Comparison of ENCODE assay signal across 21 cellular contexts in the genomic region with DNA sequence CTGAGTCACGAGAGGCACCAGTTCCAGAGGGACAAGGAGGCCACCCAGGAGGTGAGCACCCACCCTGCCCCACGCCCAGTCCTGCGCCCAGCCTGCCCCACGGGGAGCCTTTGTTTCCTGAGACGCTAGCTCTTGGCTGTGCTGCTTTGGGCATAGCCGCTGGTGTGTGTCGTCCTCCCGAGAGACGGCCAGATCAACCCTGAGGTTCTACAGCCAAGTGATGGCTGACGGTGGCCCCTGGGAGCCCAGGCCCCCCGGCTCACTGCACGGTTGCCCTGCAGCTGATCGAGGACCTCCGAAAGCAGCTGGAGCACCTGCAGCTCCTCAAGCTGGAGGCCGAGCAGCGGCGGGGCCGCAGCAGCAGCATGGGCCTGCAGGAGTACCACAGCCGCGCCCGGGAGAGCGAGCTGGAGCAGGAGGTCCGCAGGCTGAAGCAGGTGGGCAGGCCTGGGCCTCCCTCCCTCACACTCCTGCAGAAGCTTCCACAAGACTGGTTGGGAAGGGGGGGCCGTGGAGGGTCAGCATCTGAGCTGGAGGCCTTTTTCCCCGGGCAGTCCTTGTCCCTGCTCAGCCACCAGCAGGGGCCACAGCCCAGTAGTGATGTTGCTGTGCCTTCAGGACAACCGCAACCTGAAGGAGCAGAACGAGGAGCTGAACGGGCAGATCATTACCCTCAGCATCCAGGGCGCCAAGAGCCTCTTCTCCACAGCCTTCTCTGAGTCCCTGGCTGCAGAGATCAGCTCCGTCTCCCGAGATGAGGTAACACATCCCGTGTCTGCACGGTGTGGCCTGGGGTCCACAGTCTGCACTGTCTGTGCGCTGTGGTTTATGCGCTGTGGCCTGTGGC. TPM values are rescaled to one million over a fixed set of nuclear protein-coding genes. Genes with fewer than 3 reads are reported as not detected.
DNase-seq lines count a peak whose midpoint lies in the region; ATAC-seq and TF ChIP-seq lines count a peak whose summit lies in the region.
"Had no signal": no experiment of that assay in that cellular context is flagged by ENCODE, and none has a peak within 500 bp of the region (broad histone marks: within the 10 kb centered on the region; RNA-seq: fewer than 3 reads in every experiment).

No MANE protein-coding gene starts in this region.

- no peak overlapping the region for H3K4me3 Mint-ChIP-seq in activated CD8-positive, alpha-beta memory T cell treated with anti-CD3 and anti-CD28 coated beads, Interleukin-2, amount 10 ng/mL, durations not matched to agents 7 days and 5 days
- peak overlapping the region; percentile 41 for H3K4me3 Mint-ChIP-seq in neural crest cell
- H3K4me3 Mint-ChIP-seq: B cell, GM23338, H9, HFFc6 had no signal

- H3K27me3 Mint-ChIP-seq in activated CD8-positive, alpha-beta memory T cell treated with anti-CD3 and anti-CD28 coated beads, Interleukin-2, amount 10 ng/mL, durations not matched to agents 7 days and 5 days = no peaks in the 10 kb centered on the region
- no peaks in the 10 kb centered on the region for H3K27me3 Mint-ChIP-seq in neural crest cell (ENCODE audit: low read depth)
- H3K27me3 Mint-ChIP-seq: B cell had no signal

- peak overlapping the region; percentile 15 for H3K27ac Mint-ChIP-seq in activated CD8-positive, alpha-beta memory T cell treated with anti-CD3 and anti-CD28 coated beads, Interleukin-2, amount 10 ng/mL, durations not matched to agents 7 days and 5 days
- no peak overlapping the region for H3K27ac Mint-ChIP-seq in neural crest cell (ENCODE audit: unreplicated experiment)
- H3K27ac Mint-ChIP-seq: B cell, GM23338, HFFc6 had no signal

- DNase-seq in activated CD8-positive, alpha-beta memory T cell treated with anti-CD3 and anti-CD28 coated beads, Interleukin-2, amount 10 ng/mL, durations not matched to agents 7 days and 5 days = no peak
- DNase-seq in activated CD8-positive, alpha-beta memory T cell treated with anti-CD3 and anti-CD28 coated beads, Interleukin-2, amount 50 U/mL, for 48 hours = no peak
- DNase-seq in neural crest cell (ENCODE audit: low read depth, low spot score) (no peak), DMS79 treated with DMSO at 0.1 percent for 48 hours (lab: John Stamatoyannopoulos, UW) (no peak)
- DNase-seq: Calu3, DND-41, H9, HFFc6, Karpas-422, NCI-H1092 treated with DMSO at 0.1 percent for 48 hours, NCI-H1436 treated with DMSO at 0.1 percent for 48 hours, NCI-H187 treated with DMSO at 0.1 percent for 48 hours, NCI-H524 treated with DMSO at 0.1 percent for 48 hours, NCI-H774, SIG-M5 had no signal

- POLR2A ChIA-PET in HEK293 (lab: Yijun Ruan, JAX) = interaction anchor here (0.6 to 1.1 kb wide), 2 partner anchors 34 to 128 kb away, joined by 3 to 4 read pairs; no protein-coding TSS in a partner anchor

- H3K4me1 ChIP-seq in HEK293 (ENCODE audit: control insufficient read depth, insufficient read depth, low read length) = no peaks in the 10 kb centered on the region

- H3K36me3 Mint-ChIP-seq in activated CD8-positive, alpha-beta memory T cell treated with anti-CD3 and anti-CD28 coated beads, Interleukin-2, amount 10 ng/mL, durations not matched to agents 7 days and 5 days = no peaks in the 10 kb centered on the region
- peaks cover 2% of the 10 kb centered on the region for H3K36me3 Mint-ChIP-seq in neural crest cell (ENCODE audit: low read depth)

- H3K9me3 Mint-ChIP-seq in activated CD8-positive, alpha-beta memory T cell treated with anti-CD3 and anti-CD28 coated beads, Interleukin-2, amount 10 ng/mL, durations not matched to agents 7 days and 5 days (ENCODE audit: low read depth) = no peaks in the 10 kb centered on the region
- H3K9me3 Mint-ChIP-seq in neural crest cell = no peaks in the 10 kb centered on the region
- H3K9me3 Mint-ChIP-seq: GM23338, H9, HFFc6 had no signal

- H3K9me3 ChIP-seq in HEK293 (ENCODE audit: control insufficient read depth, insufficient read depth, low read depth, low read length) = no peaks in the 10 kb centered on the region

- CTCF ChIA-PET in activated CD8-positive, alpha-beta memory T cell treated with anti-CD3 and anti-CD28 coated beads, Interleukin-2, amount 10 ng/mL, durations not matched to agents 7 days and 5 days (lab: Charles Lee) = no interaction called here
- CTCF ChIA-PET in HEK293 (lab: Yijun Ruan, JAX) = interaction anchor here (0.8 to 1.3 kb wide), 2 partner anchors 29 to 57 kb away, joined by 3 read pairs; no protein-coding TSS in a partner anchor

- ATAC-seq in activated CD8-positive, alpha-beta memory T cell treated with anti-CD3 and anti-CD28 coated beads, Interleukin-2, amount 10 ng/mL, durations not matched to agents 7 days and 5 days = no peak
- ATAC-seq in GM18520 (IDR thresholded peaks at IDR 0.05; ENCODE audit: unreplicated experiment) = no peak

- no peak overlapping the region for H3K4me3 ChIP-seq in HEK293 (ENCODE audit: low read depth, low read length)
- H3K4me3 ChIP-seq: GM23338, SK-N-MC had no signal

- H3K27ac ChIP-seq in HEK293 (ENCODE audit: extremely low read depth, low read depth, low read length) = no peak overlapping the region
- H3K27ac ChIP-seq: 22Rv1, SK-N-MC had no signal

- peaks cover 0 to 50% of the 10 kb centered on the region in 2 experiments; a peak in 2 of 3 replicates for H3K36me3 ChIP-seq in HEK293 (ENCODE audit: control insufficient read depth in 2 of 2, insufficient read depth in 1 of 2, low read length in 2 of 2)

- H3K4me1 Mint-ChIP-seq in activated CD8-positive, alpha-beta memory T cell treated with anti-CD3 and anti-CD28 coated beads, Interleukin-2, amount 10 ng/mL, durations not matched to agents 7 days and 5 days = peaks cover 15% of the 10 kb centered on the region
- no peaks in the 10 kb centered on the region for H3K4me1 Mint-ChIP-seq in neural crest cell

- TF ChIP-seq CTCF in HEK293 (tag by site-specific recombination; IDR thresholded peaks at IDR 0.05) (no peak), neural crest cell (conservative IDR thresholded peaks at IDR 0.05) (no peak)

TF ChIP-seq in HEK293, 187 proteins besides CTCF, POLR2A, EP300 and RAD21:
- TF ChIP-seq, protein P1, sequence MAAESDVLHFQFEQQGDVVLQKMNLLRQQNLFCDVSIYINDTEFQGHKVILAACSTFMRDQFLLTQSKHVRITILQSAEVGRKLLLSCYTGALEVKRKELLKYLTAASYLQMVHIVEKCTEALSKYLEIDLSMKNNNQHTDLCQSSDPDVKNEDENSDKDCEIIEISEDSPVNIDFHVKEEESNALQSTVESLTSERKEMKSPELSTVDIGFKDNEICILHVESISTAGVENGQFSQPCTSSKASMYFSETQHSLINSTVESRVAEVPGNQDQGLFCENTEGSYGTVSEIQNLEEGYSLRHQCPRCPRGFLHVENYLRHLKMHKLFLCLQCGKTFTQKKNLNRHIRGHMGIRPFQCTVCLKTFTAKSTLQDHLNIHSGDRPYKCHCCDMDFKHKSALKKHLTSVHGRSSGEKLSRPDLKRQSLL (tag by site-specific recombination; IDR thresholded peaks at IDR 0.05) = peak; percentile 38; the same call in 1 of the 2 replicates
- TF ChIP-seq ZNF600 (tag by site-specific recombination; IDR thresholded peaks at IDR 0.05) = peak; percentile 72
- no peak for TF ChIP-seq ZNF211 (tag by site-specific recombination; IDR thresholded peaks at IDR 0.05; ENCODE audit: low read depth)

RNA-seq across cellular contexts. Expression of gene CAPN15, which starts 7.4 kb away (rescaled TPM):
- total RNA-seq in activated CD8-positive, alpha-beta memory T cell treated with anti-CD3 and anti-CD28 coated beads, Interleukin-2, amount 10 ng/mL, durations not matched to agents 7 days and 5 days = 100 to 1,000 TPM; 113 to 121 TPM
- total RNA-seq in neural crest cell = 56.9 and 60.3 TPM in 2 replicates

RNA-seq across cellular contexts. Expression of gene PRR35, which starts 40.1 kb away (rescaled TPM):
- total RNA-seq in activated CD8-positive, alpha-beta memory T cell treated with anti-CD3 and anti-CD28 coated beads, Interleukin-2, amount 10 ng/mL, durations not matched to agents 7 days and 5 days = not detected
- total RNA-seq in neural crest cell = not detected in 2 replicates
- total RNA-seq: B cell, Calu3, HFFc6 had no signal

RNA-seq across cellular contexts. Expression of gene NHLRC4, which starts 46.7 kb away (rescaled TPM):
- total RNA-seq in activated CD8-positive, alpha-beta memory T cell treated with anti-CD3 and anti-CD28 coated beads, Interleukin-2, amount 10 ng/mL, durations not matched to agents 7 days and 5 days = 1 to 10 TPM in 1 of 2 experiments, under 1 TPM in 1; 0.94 to 1.2 TPM
- total RNA-seq in neural crest cell = 0.84 and 0.86 TPM in 2 replicates
- total RNA-seq: Calu3 had no signal

RNA-seq across cellular contexts. Expression of gene PIGQ, which starts 49.7 kb away (rescaled TPM):
- 10 to 100 TPM; 38.8 to 41.0 TPM for total RNA-seq in activated CD8-positive, alpha-beta memory T cell treated with anti-CD3 and anti-CD28 coated beads, Interleukin-2, amount 10 ng/mL, durations not matched to agents 7 days and 5 days
- total RNA-seq in neural crest cell = 84.9 and 91.7 TPM in 2 replicates
